ENCODE assay signal across 1 cellular context in the genomic region with DNA sequence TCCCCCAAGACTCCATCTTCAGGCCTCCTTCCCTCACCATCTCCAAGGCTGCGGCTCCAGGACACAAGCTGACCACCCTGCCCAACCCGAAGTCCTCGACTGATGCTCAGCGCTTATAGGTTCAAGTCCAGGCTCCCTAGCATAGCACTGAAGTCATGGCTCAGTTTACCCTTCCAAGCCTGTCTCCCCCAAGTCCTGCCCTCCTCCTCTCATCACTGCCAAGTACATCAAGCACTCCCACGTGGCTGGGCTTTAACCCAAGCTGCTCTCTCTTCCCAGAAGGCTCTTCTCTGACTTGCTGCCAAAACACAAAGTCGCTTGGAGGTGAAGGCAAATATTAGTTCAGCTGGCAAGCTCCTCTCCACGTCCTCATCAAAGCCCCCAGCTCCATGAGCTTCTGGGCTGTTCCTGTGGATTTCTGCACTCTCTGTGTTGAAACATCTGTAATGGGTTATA.
TF ChIP-seq lines count a peak whose summit lies in the region.

No MANE protein-coding gene starts in this region.

TF ChIP-seq in HepG2, 621 proteins besides CTCF, POLR2A, EP300 and RAD21 (continued from another document and continues in another):
- TF ChIP-seq, protein P1, sequence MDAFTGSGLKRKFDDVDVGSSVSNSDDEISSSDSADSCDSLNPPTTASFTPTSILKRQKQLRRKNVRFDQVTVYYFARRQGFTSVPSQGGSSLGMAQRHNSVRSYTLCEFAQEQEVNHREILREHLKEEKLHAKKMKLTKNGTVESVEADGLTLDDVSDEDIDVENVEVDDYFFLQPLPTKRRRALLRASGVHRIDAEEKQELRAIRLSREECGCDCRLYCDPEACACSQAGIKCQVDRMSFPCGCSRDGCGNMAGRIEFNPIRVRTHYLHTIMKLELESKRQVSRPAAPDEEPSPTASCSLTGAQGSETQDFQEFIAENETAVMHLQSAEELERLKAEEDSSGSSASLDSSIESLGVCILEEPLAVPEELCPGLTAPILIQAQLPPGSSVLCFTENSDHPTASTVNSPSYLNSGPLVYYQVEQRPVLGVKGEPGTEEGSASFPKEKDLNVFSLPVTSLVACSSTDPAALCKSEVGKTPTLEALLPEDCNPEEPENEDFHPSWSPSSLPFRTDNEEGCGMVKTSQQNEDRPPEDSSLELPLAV (CRISPR knock-in tag; conservative IDR thresholded peaks at IDR 0.05; ENCODE audit: low read depth), result no peak
- TF ChIP-seq, protein P2, sequence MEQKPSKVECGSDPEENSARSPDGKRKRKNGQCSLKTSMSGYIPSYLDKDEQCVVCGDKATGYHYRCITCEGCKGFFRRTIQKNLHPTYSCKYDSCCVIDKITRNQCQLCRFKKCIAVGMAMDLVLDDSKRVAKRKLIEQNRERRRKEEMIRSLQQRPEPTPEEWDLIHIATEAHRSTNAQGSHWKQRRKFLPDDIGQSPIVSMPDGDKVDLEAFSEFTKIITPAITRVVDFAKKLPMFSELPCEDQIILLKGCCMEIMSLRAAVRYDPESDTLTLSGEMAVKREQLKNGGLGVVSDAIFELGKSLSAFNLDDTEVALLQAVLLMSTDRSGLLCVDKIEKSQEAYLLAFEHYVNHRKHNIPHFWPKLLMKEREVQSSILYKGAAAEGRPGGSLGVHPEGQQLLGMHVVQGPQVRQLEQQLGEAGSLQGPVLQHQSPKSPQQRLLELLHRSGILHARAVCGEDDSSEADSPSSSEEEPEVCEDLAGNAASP (CRISPR knock-in tag; IDR thresholded peaks at IDR 0.05; ENCODE audit: borderline replicate concordance), result peak; percentile 15; the same call in 1 of the 2 replicates
- TF ChIP-seq ZNF768 (CRISPR knock-in tag; IDR thresholded peaks at IDR 0.05), result no peak
- TF ChIP-seq ZNF777 (CRISPR knock-in tag; IDR thresholded peaks at IDR 0.05), result no peak
- TF ChIP-seq, protein P3, sequence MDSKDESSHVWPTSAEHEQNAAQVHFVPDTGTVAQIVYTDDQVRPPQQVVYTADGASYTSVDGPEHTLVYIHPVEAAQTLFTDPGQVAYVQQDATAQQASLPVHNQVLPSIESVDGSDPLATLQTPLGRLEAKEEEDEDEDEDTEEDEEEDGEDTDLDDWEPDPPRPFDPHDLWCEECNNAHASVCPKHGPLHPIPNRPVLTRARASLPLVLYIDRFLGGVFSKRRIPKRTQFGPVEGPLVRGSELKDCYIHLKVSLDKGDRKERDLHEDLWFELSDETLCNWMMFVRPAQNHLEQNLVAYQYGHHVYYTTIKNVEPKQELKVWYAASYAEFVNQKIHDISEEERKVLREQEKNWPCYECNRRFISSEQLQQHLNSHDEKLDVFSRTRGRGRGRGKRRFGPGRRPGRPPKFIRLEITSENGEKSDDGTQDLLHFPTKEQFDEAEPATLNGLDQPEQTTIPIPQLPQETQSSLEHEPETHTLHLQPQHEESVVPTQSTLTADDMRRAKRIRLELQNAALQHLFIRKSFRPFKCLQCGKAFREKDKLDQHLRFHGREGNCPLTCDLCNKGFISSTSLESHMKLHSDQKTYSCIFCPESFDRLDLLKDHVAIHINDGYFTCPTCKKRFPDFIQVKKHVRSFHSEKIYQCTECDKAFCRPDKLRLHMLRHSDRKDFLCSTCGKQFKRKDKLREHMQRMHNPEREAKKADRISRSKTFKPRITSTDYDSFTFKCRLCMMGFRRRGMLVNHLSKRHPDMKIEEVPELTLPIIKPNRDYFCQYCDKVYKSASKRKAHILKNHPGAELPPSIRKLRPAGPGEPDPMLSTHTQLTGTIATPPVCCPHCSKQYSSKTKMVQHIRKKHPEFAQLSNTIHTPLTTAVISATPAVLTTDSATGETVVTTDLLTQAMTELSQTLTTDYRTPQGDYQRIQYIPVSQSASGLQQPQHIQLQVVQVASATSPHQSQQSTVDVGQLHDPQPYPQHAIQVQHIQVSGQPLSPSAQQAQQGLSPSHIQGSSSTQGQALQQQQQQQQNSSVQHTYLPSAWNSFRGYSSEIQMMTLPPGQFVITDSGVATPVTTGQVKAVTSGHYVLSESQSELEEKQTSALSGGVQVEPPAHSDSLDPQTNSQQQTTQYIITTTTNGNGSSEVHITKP (CRISPR knock-in tag; IDR thresholded peaks at IDR 0.05; ENCODE audit: low read depth), result peak; percentile 58; the same call in 1 of the 2 replicates
- peak in 1 of 2 experiments; percentile 57; a peak in 1 of 4 replicates for TF ChIP-seq KLF16 (CRISPR knock-in tag; IDR thresholded peaks at IDR 0.05)
- TF ChIP-seq POLR2AphosphoS2 (IDR thresholded peaks at IDR 0.05; ENCODE audit: low read depth, low read length), result no peak
- 0 out of 2 replicates have a peak, but pooled peaks have one; percentile 31 for TF ChIP-seq ZNF556 (CRISPR knock-in tag; IDR thresholded peaks at IDR 0.05; ENCODE audit: borderline replicate concordance)
- TF ChIP-seq, protein P4, sequence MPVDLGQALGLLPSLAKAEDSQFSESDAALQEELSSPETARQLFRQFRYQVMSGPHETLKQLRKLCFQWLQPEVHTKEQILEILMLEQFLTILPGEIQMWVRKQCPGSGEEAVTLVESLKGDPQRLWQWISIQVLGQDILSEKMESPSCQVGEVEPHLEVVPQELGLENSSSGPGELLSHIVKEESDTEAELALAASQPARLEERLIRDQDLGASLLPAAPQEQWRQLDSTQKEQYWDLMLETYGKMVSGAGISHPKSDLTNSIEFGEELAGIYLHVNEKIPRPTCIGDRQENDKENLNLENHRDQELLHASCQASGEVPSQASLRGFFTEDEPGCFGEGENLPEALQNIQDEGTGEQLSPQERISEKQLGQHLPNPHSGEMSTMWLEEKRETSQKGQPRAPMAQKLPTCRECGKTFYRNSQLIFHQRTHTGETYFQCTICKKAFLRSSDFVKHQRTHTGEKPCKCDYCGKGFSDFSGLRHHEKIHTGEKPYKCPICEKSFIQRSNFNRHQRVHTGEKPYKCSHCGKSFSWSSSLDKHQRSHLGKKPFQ (CRISPR knock-in tag; IDR thresholded peaks at IDR 0.05; ENCODE audit: insufficient replicate concordance), result no peak
- TF ChIP-seq ZMYM2 (CRISPR knock-in tag; IDR thresholded peaks at IDR 0.05), result 0 out of 2 replicates have a peak, but pooled peaks have one; percentile 47
- TF ChIP-seq PAX8 (CRISPR knock-in tag; IDR thresholded peaks at IDR 0.05; ENCODE audit: borderline replicate concordance), result no peak
- TF ChIP-seq RAD51 (IDR thresholded peaks at IDR 0.05; ENCODE audit: borderline replicate concordance), result no peak
- TF ChIP-seq RARA (CRISPR knock-in tag; IDR thresholded peaks at IDR 0.05), result peak; percentile 47
- no peak for TF ChIP-seq PRPF4 (IDR thresholded peaks at IDR 0.05; ENCODE audit: low read depth, low read length, poor library complexity, severe bottlenecking)
- no peak for TF ChIP-seq ZNF337 (CRISPR knock-in tag; IDR thresholded peaks at IDR 0.05; ENCODE audit: borderline replicate concordance, low read depth)
- no peak for TF ChIP-seq HOXA9 (CRISPR knock-in tag; IDR thresholded peaks at IDR 0.05; ENCODE audit: borderline replicate concordance)
- no peak for TF ChIP-seq ZNF354B (CRISPR knock-in tag; IDR thresholded peaks at IDR 0.05)
- TF ChIP-seq ZNF121 (CRISPR knock-in tag; IDR thresholded peaks at IDR 0.05), result no peak
- no peak for TF ChIP-seq ZSCAN30 (CRISPR knock-in tag; IDR thresholded peaks at IDR 0.05)
- TF ChIP-seq ZNF652 (CRISPR knock-in tag; IDR thresholded peaks at IDR 0.05; ENCODE audit: borderline replicate concordance, low read depth), result peak; percentile 68; the same call in 1 of the 2 replicates
- TF ChIP-seq MED8 (CRISPR knock-in tag; IDR thresholded peaks at IDR 0.05; ENCODE audit: insufficient replicate concordance), result no peak
- peak; percentile 66; the same call in 1 of the 2 replicates for TF ChIP-seq TARDBP (CRISPR knock-in tag; IDR thresholded peaks at IDR 0.05)
- TF ChIP-seq ETV6 (CRISPR knock-in tag; conservative IDR thresholded peaks at IDR 0.05), result no peak
- TF ChIP-seq ZNF552 (CRISPR knock-in tag; IDR thresholded peaks at IDR 0.05; ENCODE audit: borderline replicate concordance), result no peak
- TF ChIP-seq ZKSCAN1 (IDR thresholded peaks at IDR 0.05; ENCODE audit: low read length), result no peak
- TF ChIP-seq ZNF562 (CRISPR knock-in tag; IDR thresholded peaks at IDR 0.05; ENCODE audit: borderline replicate concordance), result no peak
- no peak for TF ChIP-seq HOXA7 (CRISPR knock-in tag; IDR thresholded peaks at IDR 0.05)
- TF ChIP-seq ZNF547 (CRISPR knock-in tag; IDR thresholded peaks at IDR 0.05), result no peak
- TF ChIP-seq, protein P5, sequence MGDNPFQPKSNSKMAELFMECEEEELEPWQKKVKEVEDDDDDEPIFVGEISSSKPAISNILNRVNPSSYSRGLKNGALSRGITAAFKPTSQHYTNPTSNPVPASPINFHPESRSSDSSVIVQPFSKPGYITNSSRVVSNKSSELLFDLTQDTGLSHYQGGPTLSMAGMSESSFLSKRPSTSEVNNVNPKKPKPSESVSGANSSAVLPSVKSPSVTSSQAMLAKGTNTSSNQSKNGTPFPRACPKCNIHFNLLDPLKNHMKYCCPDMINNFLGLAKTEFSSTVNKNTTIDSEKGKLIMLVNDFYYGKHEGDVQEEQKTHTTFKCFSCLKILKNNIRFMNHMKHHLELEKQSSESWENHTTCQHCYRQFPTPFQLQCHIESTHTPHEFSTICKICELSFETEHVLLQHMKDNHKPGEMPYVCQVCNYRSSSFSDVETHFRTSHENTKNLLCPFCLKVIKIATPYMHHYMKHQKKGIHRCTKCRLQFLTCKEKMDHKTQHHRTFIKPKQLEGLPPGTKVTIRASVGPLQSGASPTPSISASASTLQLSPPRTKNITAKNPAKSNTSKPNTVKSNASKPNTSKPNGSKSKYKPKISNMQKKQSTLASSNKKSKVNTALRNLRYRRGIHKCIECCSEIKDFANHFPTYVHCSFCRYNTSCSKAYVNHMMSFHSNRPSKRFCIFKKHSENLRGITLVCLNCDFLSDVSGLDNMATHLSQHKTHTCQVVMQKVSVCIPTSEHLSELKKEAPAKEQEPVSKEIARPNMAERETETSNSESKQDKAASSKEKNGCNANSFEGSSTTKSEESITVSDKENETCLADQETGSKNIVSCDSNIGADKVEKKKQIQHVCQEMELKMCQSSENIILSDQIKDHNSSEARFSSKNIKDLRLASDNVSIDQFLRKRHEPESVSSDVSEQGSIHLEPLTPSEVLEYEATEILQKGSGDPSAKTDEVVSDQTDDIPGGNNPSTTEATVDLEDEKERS (CRISPR knock-in tag; IDR thresholded peaks at IDR 0.05), result no peak
- no peak for TF ChIP-seq EED (CRISPR knock-in tag; IDR thresholded peaks at IDR 0.05)
- TF ChIP-seq NFE2L1 (CRISPR knock-in tag; IDR thresholded peaks at IDR 0.05; ENCODE audit: borderline replicate concordance), result no peak
- TF ChIP-seq, protein P6, sequence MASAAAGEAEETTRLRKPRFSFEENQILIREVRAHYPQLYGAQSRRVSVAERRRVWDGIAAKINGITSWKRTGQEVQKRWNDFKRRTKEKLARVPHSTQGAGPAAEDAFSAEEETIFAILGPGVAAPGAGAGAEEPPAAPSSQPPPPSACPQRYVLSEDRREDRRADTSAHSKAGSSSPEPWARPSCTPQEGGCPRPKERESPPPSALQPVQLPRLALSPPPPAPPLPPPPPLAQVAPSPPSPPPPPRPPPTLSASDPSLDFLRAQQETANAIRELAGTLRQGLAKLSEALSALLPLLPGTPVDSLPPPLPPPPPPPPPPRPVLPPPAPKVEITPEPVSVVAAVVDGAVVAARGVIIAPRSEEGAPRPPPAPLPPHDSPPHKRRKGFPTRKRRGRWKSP (CRISPR knock-in tag; IDR thresholded peaks at IDR 0.05), result no peak; the same call in 1 of the 2 replicates
- TF ChIP-seq, protein P7, sequence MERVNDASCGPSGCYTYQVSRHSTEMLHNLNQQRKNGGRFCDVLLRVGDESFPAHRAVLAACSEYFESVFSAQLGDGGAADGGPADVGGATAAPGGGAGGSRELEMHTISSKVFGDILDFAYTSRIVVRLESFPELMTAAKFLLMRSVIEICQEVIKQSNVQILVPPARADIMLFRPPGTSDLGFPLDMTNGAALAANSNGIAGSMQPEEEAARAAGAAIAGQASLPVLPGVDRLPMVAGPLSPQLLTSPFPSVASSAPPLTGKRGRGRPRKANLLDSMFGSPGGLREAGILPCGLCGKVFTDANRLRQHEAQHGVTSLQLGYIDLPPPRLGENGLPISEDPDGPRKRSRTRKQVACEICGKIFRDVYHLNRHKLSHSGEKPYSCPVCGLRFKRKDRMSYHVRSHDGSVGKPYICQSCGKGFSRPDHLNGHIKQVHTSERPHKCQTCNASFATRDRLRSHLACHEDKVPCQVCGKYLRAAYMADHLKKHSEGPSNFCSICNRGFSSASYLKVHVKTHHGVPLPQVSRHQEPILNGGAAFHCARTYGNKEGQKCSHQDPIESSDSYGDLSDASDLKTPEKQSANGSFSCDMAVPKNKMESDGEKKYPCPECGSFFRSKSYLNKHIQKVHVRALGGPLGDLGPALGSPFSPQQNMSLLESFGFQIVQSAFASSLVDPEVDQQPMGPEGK (CRISPR knock-in tag; IDR thresholded peaks at IDR 0.05), result peak; percentile 65
- TF ChIP-seq FOXA1 (IDR thresholded peaks at IDR 0.05), result no peak
- TF ChIP-seq FOXA1 (CRISPR knock-in tag; IDR thresholded peaks at IDR 0.05), result peak; percentile 78
- no peak for TF ChIP-seq ZFP36 (IDR thresholded peaks at IDR 0.05; ENCODE audit: borderline replicate concordance, low read depth, low read length, partially characterized antibody)
- TF ChIP-seq ZNF549 (CRISPR knock-in tag; IDR thresholded peaks at IDR 0.05), result no peak
- TF ChIP-seq, protein P8, sequence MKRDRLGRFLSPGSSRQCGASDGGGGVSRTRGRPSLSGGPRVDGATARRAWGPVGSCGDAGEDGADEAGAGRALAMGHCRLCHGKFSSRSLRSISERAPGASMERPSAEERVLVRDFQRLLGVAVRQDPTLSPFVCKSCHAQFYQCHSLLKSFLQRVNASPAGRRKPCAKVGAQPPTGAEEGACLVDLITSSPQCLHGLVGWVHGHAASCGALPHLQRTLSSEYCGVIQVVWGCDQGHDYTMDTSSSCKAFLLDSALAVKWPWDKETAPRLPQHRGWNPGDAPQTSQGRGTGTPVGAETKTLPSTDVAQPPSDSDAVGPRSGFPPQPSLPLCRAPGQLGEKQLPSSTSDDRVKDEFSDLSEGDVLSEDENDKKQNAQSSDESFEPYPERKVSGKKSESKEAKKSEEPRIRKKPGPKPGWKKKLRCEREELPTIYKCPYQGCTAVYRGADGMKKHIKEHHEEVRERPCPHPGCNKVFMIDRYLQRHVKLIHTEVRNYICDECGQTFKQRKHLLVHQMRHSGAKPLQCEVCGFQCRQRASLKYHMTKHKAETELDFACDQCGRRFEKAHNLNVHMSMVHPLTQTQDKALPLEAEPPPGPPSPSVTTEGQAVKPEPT (CRISPR knock-in tag; IDR thresholded peaks at IDR 0.05; ENCODE audit: low read depth), result no peak
- no peak for TF ChIP-seq TBL1XR1 (IDR thresholded peaks at IDR 0.05; ENCODE audit: borderline replicate concordance, low read length, partially characterized antibody)
- no peak for TF ChIP-seq ZSCAN12 (CRISPR knock-in tag; IDR thresholded peaks at IDR 0.05)
- TF ChIP-seq ZNF335 (CRISPR knock-in tag; IDR thresholded peaks at IDR 0.05), result 0 out of 2 replicates have a peak, but pooled peaks have one; percentile 35
- no peak for TF ChIP-seq CHD2 (IDR thresholded peaks at IDR 0.05; ENCODE audit: low read depth, low read length)
- TF ChIP-seq, protein P9, sequence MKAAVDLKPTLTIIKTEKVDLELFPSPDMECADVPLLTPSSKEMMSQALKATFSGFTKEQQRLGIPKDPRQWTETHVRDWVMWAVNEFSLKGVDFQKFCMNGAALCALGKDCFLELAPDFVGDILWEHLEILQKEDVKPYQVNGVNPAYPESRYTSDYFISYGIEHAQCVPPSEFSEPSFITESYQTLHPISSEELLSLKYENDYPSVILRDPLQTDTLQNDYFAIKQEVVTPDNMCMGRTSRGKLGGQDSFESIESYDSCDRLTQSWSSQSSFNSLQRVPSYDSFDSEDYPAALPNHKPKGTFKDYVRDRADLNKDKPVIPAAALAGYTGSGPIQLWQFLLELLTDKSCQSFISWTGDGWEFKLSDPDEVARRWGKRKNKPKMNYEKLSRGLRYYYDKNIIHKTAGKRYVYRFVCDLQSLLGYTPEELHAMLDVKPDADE (CRISPR knock-in tag; IDR thresholded peaks at IDR 0.05), result no peak
- TF ChIP-seq HDAC6 (IDR thresholded peaks at IDR 0.05; ENCODE audit: low read depth, low read length), result no peak
- no peak for TF ChIP-seq FIP1L1 (IDR thresholded peaks at IDR 0.05; ENCODE audit: borderline replicate concordance, insufficient read depth, low read depth, low read length)
